1 cellular context compared by ENCODE assay signal in genomic region chr12:122944588-122944987, GRCh38.
TF ChIP-seq lines count a peak whose summit lies in the region.

No MANE protein-coding gene starts in this region.

TF ChIP-seq in H1, 55 proteins besides CTCF, POLR2A, EP300 and RAD21:
- TF ChIP-seq EGR1 (IDR thresholded peaks at IDR 0.05; ENCODE audit: borderline replicate concordance, low read depth, low read length) (no peak), FOSL1 (IDR thresholded peaks at IDR 0.05; ENCODE audit: insufficient read depth, low read depth, low read length) (no peak), CREB1 (IDR thresholded peaks at IDR 0.05) (no peak)
